8 cellular contexts compared by ENCODE assay signal in genomic region chr2:28391564-28392296, GRCh38. TPM values are rescaled to one million over a fixed set of nuclear protein-coding genes. Genes with fewer than 3 reads are reported as not detected.
DNase-seq lines count a peak whose midpoint lies in the region; ATAC-seq and TF ChIP-seq lines count a peak whose summit lies in the region.

No MANE protein-coding gene starts in this region.

- H3K27me3 Mint-ChIP-seq in GM23338 (ENCODE audit: insufficient read depth, low read depth, poor library complexity) = peaks cover 42% of the 10 kb centered on the region
- peaks cover 2% of the 10 kb centered on the region for H3K27me3 Mint-ChIP-seq in activated naive CD8-positive, alpha-beta T cell treated with anti-CD3 and anti-CD28 coated beads, Interleukin-2, amount 50 U/mL, for 24 hours

- H3K9ac ChIP-seq in ES-I3 (ENCODE audit: low read depth, low read length) = peak overlapping the region; percentile 52; the same call in 1 of the 2 replicates
- H3K9ac ChIP-seq in KMS-11 = peak overlapping the region; percentile 92

- no peak overlapping the region for H3K27ac ChIP-seq in GM23338 (ENCODE audit: low read depth)
- peak overlapping the region; percentile 96 for H3K27ac ChIP-seq in KMS-11

- peak overlapping the region; percentile 96 for H3K4me2 ChIP-seq in GM23338
- H3K4me2 ChIP-seq in KMS-11 = peak overlapping the region; percentile 96

- no peaks in the 10 kb centered on the region for H3K9me3 ChIP-seq in ES-I3 (ENCODE audit: control insufficient read depth, insufficient read depth, low read length)

- H3K27me3 ChIP-seq in GM23338 (ENCODE audit: insufficient read depth) (peaks cover 78% of the 10 kb centered on the region), KMS-11 (ENCODE audit: insufficient read depth, low read depth) (no peaks in the 10 kb centered on the region)

- intact Hi-C loops in cardiac septum (cut with DNase I) (loop anchor here (1.0 to 5.0 kb wide), 9 partner anchors 117 to 677 kb away; partner anchors contain the start of genes BABAM2, MRPL33 and RBKS), posterior vena cava (cut with DNase I) (loop anchor here (5.0 to 10.0 kb wide), 2 partner anchors 497 to 684 kb away; partner anchors contain the start of genes BABAM2 (in 1 of the 2) and RBKS (in 1 of the 2))

- no peaks in the 10 kb centered on the region for H3K36me3 Mint-ChIP-seq in GM23338 (ENCODE audit: low read depth)
- peaks cover 10% of the 10 kb centered on the region for H3K36me3 Mint-ChIP-seq in activated naive CD8-positive, alpha-beta T cell treated with anti-CD3 and anti-CD28 coated beads, Interleukin-2, amount 50 U/mL, for 24 hours (ENCODE audit: low read depth)

- 0 out of 2 replicates have a peak, but pooled peaks cover 12% of the 10 kb centered on the region for H3F3A ChIP-seq in GM23338 (replicated peaks; ENCODE audit: low read depth)

- H3K4me1 ChIP-seq in ES-I3 (ENCODE audit: insufficient read depth, low read length) (peaks cover 23% of the 10 kb centered on the region), GM23338 (ENCODE audit: insufficient read depth) (peaks cover 16% of the 10 kb centered on the region; the same call in 1 of the 2 replicates), KMS-11 (ENCODE audit: low read depth, poor library complexity, severe bottlenecking) (peaks cover 10% of the 10 kb centered on the region)

- H2AFZ ChIP-seq in GM23338 (peak overlapping the region; percentile 95), KMS-11 (ENCODE audit: low read depth) (peak overlapping the region; percentile 88)

- no peaks in the 10 kb centered on the region for H3K36me3 ChIP-seq in ES-I3 (ENCODE audit: insufficient read depth, low read length)
- no peaks in the 10 kb centered on the region for H3K36me3 ChIP-seq in GM23338 (ENCODE audit: insufficient read depth)
- H3K36me3 ChIP-seq in KMS-11 (ENCODE audit: insufficient read depth) = no peaks in the 10 kb centered on the region

- H3K79me2 ChIP-seq in GM23338 (replicated peaks; ENCODE audit: insufficient read depth) = no peaks in the 10 kb centered on the region
- no peaks in the 10 kb centered on the region for H3K79me2 ChIP-seq in KMS-11 (ENCODE audit: insufficient read depth, low read depth)

- H3K9me2 ChIP-seq in GM23338 (ENCODE audit: insufficient read depth) = no peaks in the 10 kb centered on the region

- peak; percentile 80 for DNase-seq in GM23338 (ENCODE audit: low spot score)
- peak; percentile 34 for DNase-seq in SKM-1 (lab: John Stamatoyannopoulos, UW; ENCODE audit: unreplicated experiment)
- peak; percentile 81 for DNase-seq in activated naive CD8-positive, alpha-beta T cell treated with anti-CD3 and anti-CD28 coated beads, Interleukin-2, amount 50 U/mL, for 24 hours
- peak; percentile 97 for DNase-seq in cardiac septum (ENCODE audit: low spot score)
- peak; percentile 98 for DNase-seq in posterior vena cava (ENCODE audit: low spot score)

- no peak overlapping the region for H3K27ac Mint-ChIP-seq in GM23338
- H3K27ac Mint-ChIP-seq in activated naive CD8-positive, alpha-beta T cell treated with anti-CD3 and anti-CD28 coated beads, Interleukin-2, amount 50 U/mL, for 24 hours = peak overlapping the region; percentile 89

- ATAC-seq in GM23338 (peak; percentile 19), GM18870 (IDR thresholded peaks at IDR 0.05; ENCODE audit: unreplicated experiment) (no peak)
- ATAC-seq in activated naive CD8-positive, alpha-beta T cell treated with anti-CD3 and anti-CD28 coated beads, Interleukin-2, amount 50 U/mL, for 24 hours = peak; percentile 23

- TF ChIP-seq CTCF in GM23338 (conservative IDR thresholded peaks at IDR 0.05; ENCODE audit: low read depth in 2 of 2) = no peak
- TF ChIP-seq CTCF in KMS-11 (conservative IDR thresholded peaks at IDR 0.05; ENCODE audit: low read depth, low read length) = no peak

- H3K9me3 Mint-ChIP-seq in GM23338 = no peaks in the 10 kb centered on the region
- H3K9me3 Mint-ChIP-seq in activated naive CD8-positive, alpha-beta T cell treated with anti-CD3 and anti-CD28 coated beads, Interleukin-2, amount 50 U/mL, for 24 hours = no peaks in the 10 kb centered on the region

- peak overlapping the region; percentile 96 for H3K4me3 ChIP-seq in GM23338
- H3K4me3 ChIP-seq in KMS-11 (IDR thresholded peaks at IDR 0.05; ENCODE audit: insufficient read depth, low read depth, low read length) = peak overlapping the region; percentile 66

- H3K4me1 Mint-ChIP-seq in GM23338 = peaks cover 26% of the 10 kb centered on the region
- peaks cover 44% of the 10 kb centered on the region for H3K4me1 Mint-ChIP-seq in activated naive CD8-positive, alpha-beta T cell treated with anti-CD3 and anti-CD28 coated beads, Interleukin-2, amount 50 U/mL, for 24 hours

- peak overlapping the region; percentile 87 for H3K4me3 Mint-ChIP-seq in GM23338
- no peak overlapping the region for H3K4me3 Mint-ChIP-seq in activated naive CD8-positive, alpha-beta T cell treated with anti-CD3 and anti-CD28 coated beads, Interleukin-2, amount 50 U/mL, for 24 hours

- H4K20me1 ChIP-seq in GM23338 (replicated peaks; ENCODE audit: insufficient read depth) = no peaks in the 10 kb centered on the region; the same call in none of the 2 replicates
- no peaks in the 10 kb centered on the region for H4K20me1 ChIP-seq in KMS-11 (ENCODE audit: insufficient read depth)

TF ChIP-seq in GM23338, 12 proteins besides CTCF, POLR2A, EP300 and RAD21:
- no peak for TF ChIP-seq EZH2phosphoT487 (IDR thresholded peaks at IDR 0.05; ENCODE audit: unreplicated experiment)
- peak; percentile 20; the same call in 1 of the 2 replicates for TF ChIP-seq POLR2AphosphoS5 (IDR thresholded peaks at IDR 0.05; ENCODE audit: low read depth)

RNA-seq across cellular contexts. Expression of gene FOSL2, which starts 0.9 kb away (rescaled TPM):
- total RNA-seq in GM23338 (2014; rRNA removed; shearing (Covaris generic)) = 2.3 and 4.3 TPM in 2 replicates
- 0.60 and 0.61 TPM in 2 replicates for polyA plus RNA-seq in GM23338 (2016; fragmentation: Nextera tagmentation; extraction: Ambion mirVana)
- 65.4 TPM for total RNA-seq in cardiac septum
- total RNA-seq in posterior vena cava = 100 to 1,000 TPM; 105 to 141 TPM

Comparison
In these comparisons a context has a peak if more than half of its experiments do, and no peak if none do; other contexts are left out.
1. DNase-seq: peak in every context shown above with its lines; median percentile 98 in posterior vena cava; 97 in cardiac septum; 81 in activated naive CD8-positive, alpha-beta T cell treated with anti-CD3 and anti-CD28 coated beads, Interleukin-2, amount 50 U/mL, for 24 hours; 80 in GM23338; 34 in SKM-1.
2. RNA of gene FOSL2, which starts 0.9 kb away (total RNA-seq): 105 to 141 TPM in posterior vena cava and 65.4 TPM in cardiac septum (single experiment); 2.3 to 4.3 TPM in GM23338; every median in the first group is over 10 times any median in the second.